ENCODE assay signal across 1 cellular context in the genomic region with DNA sequence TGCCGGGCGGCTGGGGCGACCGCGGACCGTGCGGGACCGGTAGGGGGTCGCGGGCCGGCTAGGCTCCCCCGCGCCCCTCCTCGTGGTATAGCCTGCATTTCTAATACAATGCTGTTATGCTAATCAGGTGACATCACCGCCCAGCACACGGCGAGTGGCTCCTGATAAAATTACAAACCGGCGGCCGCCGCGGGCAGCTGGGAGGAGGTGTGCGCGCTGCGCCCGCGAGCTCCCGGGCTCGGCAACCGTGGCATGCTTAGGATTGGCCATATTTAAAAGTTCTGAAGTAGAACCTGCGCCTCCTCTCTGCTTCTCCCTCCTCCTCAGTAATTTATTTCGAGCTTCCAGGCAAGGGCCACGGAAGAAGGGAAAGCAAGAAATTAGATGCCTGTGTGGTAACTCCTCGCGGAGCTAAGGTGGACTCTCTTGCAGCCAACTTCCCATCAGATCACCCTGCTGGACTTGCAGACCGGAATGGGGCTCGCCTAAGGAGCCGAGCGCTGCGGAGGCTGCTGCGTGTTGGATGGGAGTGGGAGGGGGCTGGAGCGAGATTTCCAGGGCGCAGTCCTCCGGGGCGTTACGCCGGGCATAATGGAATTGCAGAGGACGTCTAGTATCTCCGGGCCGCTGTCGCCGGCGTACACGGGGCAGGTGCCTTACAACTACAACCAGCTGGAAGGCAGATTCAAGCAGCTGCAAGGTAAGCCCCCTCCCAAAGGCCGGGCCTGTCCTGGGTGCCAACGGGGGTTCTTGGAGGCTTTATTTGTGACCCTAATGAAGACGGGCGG.
TF ChIP-seq lines count a peak whose summit lies in the region.

No MANE protein-coding gene starts in this region.

TF ChIP-seq in K562, 482 proteins besides CTCF, POLR2A, EP300 and RAD21 (continued from another document and continues in another):
- TF ChIP-seq, protein P1, sequence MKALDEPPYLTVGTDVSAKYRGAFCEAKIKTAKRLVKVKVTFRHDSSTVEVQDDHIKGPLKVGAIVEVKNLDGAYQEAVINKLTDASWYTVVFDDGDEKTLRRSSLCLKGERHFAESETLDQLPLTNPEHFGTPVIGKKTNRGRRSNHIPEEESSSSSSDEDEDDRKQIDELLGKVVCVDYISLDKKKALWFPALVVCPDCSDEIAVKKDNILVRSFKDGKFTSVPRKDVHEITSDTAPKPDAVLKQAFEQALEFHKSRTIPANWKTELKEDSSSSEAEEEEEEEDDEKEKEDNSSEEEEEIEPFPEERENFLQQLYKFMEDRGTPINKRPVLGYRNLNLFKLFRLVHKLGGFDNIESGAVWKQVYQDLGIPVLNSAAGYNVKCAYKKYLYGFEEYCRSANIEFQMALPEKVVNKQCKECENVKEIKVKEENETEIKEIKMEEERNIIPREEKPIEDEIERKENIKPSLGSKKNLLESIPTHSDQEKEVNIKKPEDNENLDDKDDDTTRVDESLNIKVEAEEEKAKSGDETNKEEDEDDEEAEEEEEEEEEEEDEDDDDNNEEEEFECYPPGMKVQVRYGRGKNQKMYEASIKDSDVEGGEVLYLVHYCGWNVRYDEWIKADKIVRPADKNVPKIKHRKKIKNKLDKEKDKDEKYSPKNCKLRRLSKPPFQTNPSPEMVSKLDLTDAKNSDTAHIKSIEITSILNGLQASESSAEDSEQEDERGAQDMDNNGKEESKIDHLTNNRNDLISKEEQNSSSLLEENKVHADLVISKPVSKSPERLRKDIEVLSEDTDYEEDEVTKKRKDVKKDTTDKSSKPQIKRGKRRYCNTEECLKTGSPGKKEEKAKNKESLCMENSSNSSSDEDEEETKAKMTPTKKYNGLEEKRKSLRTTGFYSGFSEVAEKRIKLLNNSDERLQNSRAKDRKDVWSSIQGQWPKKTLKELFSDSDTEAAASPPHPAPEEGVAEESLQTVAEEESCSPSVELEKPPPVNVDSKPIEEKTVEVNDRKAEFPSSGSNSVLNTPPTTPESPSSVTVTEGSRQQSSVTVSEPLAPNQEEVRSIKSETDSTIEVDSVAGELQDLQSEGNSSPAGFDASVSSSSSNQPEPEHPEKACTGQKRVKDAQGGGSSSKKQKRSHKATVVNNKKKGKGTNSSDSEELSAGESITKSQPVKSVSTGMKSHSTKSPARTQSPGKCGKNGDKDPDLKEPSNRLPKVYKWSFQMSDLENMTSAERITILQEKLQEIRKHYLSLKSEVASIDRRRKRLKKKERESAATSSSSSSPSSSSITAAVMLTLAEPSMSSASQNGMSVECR (CRISPR knock-in tag; IDR thresholded peaks at IDR 0.05): peak; percentile 54; the same call in 1 of the 2 replicates
- peak; percentile 41; the same call in 1 of the 2 replicates for TF ChIP-seq SMARCE1 (IDR thresholded peaks at IDR 0.05)
- no peak for TF ChIP-seq ZNF764 (CRISPR knock-in tag; IDR thresholded peaks at IDR 0.05; ENCODE audit: low read depth)
- TF ChIP-seq, protein P2, sequence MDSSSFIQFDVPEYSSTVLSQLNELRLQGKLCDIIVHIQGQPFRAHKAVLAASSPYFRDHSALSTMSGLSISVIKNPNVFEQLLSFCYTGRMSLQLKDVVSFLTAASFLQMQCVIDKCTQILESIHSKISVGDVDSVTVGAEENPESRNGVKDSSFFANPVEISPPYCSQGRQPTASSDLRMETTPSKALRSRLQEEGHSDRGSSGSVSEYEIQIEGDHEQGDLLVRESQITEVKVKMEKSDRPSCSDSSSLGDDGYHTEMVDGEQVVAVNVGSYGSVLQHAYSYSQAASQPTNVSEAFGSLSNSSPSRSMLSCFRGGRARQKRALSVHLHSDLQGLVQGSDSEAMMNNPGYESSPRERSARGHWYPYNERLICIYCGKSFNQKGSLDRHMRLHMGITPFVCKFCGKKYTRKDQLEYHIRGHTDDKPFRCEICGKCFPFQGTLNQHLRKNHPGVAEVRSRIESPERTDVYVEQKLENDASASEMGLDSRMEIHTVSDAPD (CRISPR knock-in tag; IDR thresholded peaks at IDR 0.05): no peak
- TF ChIP-seq, protein P3, sequence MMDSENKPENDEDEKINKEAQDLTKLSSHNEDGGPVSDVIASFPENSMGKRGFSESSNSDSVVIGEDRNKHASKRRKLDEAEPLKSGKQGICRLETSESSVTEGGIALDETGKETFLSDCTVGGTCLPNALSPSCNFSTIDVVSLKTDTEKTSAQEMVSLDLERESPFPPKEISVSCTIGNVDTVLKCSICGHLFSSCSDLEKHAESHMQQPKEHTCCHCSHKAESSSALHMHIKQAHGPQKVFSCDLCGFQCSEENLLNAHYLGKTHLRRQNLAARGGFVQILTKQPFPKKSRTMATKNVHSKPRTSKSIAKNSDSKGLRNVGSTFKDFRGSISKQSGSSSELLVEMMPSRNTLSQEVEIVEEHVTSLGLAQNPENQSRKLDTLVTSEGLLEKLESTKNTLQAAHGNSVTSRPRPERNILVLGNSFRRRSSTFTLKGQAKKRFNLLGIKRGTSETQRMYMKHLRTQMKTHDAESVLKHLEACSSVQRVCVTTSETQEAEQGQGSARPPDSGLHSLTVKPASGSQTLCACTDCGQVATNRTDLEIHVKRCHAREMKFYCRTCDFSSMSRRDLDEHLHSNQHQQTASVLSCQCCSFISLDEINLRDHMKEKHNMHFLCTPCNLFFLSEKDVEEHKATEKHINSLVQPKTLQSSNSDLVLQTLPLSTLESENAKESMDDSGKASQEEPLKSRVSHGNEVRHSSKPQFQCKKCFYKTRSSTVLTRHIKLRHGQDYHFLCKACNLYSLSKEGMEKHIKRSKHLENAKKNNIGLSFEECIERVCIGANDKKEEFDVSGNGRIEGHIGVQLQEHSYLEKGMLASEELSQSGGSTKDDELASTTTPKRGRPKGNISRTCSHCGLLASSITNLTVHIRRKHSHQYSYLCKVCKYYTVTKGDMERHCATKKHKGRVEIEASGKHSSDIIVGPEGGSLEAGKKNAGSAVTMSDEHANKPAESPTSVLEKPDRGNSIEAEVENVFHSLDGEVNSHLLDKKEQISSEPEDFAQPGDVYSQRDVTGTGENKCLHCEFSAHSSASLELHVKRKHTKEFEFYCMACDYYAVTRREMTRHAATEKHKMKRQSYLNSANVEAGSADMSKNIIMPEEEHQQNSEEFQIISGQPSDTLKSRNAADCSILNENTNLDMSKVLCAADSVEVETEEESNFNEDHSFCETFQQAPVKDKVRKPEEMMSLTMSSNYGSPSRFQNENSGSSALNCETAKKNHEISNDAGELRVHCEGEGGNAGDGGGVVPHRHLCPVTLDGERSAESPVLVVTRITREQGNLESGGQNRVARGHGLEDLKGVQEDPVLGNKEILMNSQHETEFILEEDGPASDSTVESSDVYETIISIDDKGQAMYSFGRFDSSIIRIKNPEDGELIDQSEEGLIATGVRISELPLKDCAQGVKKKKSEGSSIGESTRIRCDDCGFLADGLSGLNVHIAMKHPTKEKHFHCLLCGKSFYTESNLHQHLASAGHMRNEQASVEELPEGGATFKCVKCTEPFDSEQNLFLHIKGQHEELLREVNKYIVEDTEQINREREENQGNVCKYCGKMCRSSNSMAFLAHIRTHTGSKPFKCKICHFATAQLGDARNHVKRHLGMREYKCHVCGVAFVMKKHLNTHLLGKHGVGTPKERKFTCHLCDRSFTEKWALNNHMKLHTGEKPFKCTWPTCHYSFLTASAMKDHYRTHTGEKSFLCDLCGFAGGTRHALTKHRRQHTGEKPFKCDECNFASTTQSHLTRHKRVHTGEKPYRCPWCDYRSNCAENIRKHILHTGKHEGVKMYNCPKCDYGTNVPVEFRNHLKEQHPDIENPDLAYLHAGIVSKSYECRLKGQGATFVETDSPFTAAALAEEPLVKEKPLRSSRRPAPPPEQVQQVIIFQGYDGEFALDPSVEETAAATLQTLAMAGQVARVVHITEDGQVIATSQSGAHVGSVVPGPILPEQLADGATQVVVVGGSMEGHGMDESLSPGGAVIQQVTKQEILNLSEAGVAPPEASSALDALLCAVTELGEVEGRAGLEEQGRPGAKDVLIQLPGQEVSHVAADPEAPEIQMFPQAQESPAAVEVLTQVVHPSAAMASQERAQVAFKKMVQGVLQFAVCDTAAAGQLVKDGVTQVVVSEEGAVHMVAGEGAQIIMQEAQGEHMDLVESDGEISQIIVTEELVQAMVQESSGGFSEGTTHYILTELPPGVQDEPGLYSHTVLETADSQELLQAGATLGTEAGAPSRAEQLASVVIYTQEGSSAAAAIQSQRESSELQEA (IDR thresholded peaks at IDR 0.05; ENCODE audit: low read depth): no peak
- no peak for TF ChIP-seq GATA2 (CRISPR knock-in tag; IDR thresholded peaks at IDR 0.05)
- no peak for TF ChIP-seq TBL1XR1 (IDR thresholded peaks at IDR 0.05; ENCODE audit: low read length in 2 of 2)
- no peak for TF ChIP-seq RBM17 (IDR thresholded peaks at IDR 0.05; ENCODE audit: borderline replicate concordance, low read depth, low read length)
- TF ChIP-seq ZNF12 (CRISPR knock-in tag; IDR thresholded peaks at IDR 0.05): no peak
- no peak for TF ChIP-seq ZBTB1 (CRISPR knock-in tag; IDR thresholded peaks at IDR 0.05; ENCODE audit: borderline replicate concordance, low read depth)
- no peak for TF ChIP-seq ZNF695 (CRISPR knock-in tag; IDR thresholded peaks at IDR 0.05)
- no peak for TF ChIP-seq SPI1 (IDR thresholded peaks at IDR 0.05; ENCODE audit: borderline replicate concordance, low read depth, low read length)
- TF ChIP-seq, protein P4, sequence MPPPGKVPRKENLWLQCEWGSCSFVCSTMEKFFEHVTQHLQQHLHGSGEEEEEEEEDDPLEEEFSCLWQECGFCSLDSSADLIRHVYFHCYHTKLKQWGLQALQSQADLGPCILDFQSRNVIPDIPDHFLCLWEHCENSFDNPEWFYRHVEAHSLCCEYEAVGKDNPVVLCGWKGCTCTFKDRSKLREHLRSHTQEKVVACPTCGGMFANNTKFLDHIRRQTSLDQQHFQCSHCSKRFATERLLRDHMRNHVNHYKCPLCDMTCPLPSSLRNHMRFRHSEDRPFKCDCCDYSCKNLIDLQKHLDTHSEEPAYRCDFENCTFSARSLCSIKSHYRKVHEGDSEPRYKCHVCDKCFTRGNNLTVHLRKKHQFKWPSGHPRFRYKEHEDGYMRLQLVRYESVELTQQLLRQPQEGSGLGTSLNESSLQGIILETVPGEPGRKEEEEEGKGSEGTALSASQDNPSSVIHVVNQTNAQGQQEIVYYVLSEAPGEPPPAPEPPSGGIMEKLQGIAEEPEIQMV (tag; conservative IDR thresholded peaks at IDR 0.05; ENCODE audit: low read depth): no peak
- no peak for TF ChIP-seq ZNF75A (CRISPR knock-in tag; IDR thresholded peaks at IDR 0.05)
- no peak for TF ChIP-seq SMAD3 (CRISPR knock-in tag; conservative IDR thresholded peaks at IDR 0.05)
- TF ChIP-seq FUS (optimal IDR thresholded peaks at IDR 0.05; ENCODE audit: low read depth, low read length): no peak
- TF ChIP-seq ZNF224 (CRISPR knock-in tag; IDR thresholded peaks at IDR 0.05): 0 out of 2 replicates have a peak, but pooled peaks have one; percentile 33
- TF ChIP-seq SMAD4 (CRISPR knock-in tag; conservative IDR thresholded peaks at IDR 0.05): no peak
- TF ChIP-seq, protein P5, sequence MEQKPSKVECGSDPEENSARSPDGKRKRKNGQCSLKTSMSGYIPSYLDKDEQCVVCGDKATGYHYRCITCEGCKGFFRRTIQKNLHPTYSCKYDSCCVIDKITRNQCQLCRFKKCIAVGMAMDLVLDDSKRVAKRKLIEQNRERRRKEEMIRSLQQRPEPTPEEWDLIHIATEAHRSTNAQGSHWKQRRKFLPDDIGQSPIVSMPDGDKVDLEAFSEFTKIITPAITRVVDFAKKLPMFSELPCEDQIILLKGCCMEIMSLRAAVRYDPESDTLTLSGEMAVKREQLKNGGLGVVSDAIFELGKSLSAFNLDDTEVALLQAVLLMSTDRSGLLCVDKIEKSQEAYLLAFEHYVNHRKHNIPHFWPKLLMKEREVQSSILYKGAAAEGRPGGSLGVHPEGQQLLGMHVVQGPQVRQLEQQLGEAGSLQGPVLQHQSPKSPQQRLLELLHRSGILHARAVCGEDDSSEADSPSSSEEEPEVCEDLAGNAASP (IDR thresholded peaks at IDR 0.05): no peak
- no peak for TF ChIP-seq NFE2 (IDR thresholded peaks at IDR 0.05; ENCODE audit: low read depth)
- TF ChIP-seq, protein P6, sequence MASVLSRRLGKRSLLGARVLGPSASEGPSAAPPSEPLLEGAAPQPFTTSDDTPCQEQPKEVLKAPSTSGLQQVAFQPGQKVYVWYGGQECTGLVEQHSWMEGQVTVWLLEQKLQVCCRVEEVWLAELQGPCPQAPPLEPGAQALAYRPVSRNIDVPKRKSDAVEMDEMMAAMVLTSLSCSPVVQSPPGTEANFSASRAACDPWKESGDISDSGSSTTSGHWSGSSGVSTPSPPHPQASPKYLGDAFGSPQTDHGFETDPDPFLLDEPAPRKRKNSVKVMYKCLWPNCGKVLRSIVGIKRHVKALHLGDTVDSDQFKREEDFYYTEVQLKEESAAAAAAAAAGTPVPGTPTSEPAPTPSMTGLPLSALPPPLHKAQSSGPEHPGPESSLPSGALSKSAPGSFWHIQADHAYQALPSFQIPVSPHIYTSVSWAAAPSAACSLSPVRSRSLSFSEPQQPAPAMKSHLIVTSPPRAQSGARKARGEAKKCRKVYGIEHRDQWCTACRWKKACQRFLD (CRISPR knock-in tag; IDR thresholded peaks at IDR 0.05): peak; percentile 87
- TF ChIP-seq ADNP (tag; IDR thresholded peaks at IDR 0.05): no peak
- TF ChIP-seq HMG20A (CRISPR knock-in tag; conservative IDR thresholded peaks at IDR 0.05): no peak
- TF ChIP-seq IRF2 (CRISPR knock-in tag; IDR thresholded peaks at IDR 0.05): no peak
- TF ChIP-seq NONO (IDR thresholded peaks at IDR 0.05; ENCODE audit: low read depth in 2 of 2, low read length in 1 of 2): no peak
- no peak for TF ChIP-seq RFX1 (IDR thresholded peaks at IDR 0.05)
- no peak for TF ChIP-seq HDAC3 (IDR thresholded peaks at IDR 0.05; ENCODE audit: borderline replicate concordance, partially characterized antibody)
- TF ChIP-seq HDAC2 (IDR thresholded peaks at IDR 0.05): peak; percentile 23; the same call in 1 of the 2 replicates
- TF ChIP-seq NR2C1 (IDR thresholded peaks at IDR 0.05): no peak
- no peak for TF ChIP-seq NR2C1 (tag; IDR thresholded peaks at IDR 0.05)
- no peak for TF ChIP-seq NR4A1 (CRISPR knock-in tag; IDR thresholded peaks at IDR 0.05)
- no peak for TF ChIP-seq NR4A1 (tag; IDR thresholded peaks at IDR 0.05)
- TF ChIP-seq, protein P7, sequence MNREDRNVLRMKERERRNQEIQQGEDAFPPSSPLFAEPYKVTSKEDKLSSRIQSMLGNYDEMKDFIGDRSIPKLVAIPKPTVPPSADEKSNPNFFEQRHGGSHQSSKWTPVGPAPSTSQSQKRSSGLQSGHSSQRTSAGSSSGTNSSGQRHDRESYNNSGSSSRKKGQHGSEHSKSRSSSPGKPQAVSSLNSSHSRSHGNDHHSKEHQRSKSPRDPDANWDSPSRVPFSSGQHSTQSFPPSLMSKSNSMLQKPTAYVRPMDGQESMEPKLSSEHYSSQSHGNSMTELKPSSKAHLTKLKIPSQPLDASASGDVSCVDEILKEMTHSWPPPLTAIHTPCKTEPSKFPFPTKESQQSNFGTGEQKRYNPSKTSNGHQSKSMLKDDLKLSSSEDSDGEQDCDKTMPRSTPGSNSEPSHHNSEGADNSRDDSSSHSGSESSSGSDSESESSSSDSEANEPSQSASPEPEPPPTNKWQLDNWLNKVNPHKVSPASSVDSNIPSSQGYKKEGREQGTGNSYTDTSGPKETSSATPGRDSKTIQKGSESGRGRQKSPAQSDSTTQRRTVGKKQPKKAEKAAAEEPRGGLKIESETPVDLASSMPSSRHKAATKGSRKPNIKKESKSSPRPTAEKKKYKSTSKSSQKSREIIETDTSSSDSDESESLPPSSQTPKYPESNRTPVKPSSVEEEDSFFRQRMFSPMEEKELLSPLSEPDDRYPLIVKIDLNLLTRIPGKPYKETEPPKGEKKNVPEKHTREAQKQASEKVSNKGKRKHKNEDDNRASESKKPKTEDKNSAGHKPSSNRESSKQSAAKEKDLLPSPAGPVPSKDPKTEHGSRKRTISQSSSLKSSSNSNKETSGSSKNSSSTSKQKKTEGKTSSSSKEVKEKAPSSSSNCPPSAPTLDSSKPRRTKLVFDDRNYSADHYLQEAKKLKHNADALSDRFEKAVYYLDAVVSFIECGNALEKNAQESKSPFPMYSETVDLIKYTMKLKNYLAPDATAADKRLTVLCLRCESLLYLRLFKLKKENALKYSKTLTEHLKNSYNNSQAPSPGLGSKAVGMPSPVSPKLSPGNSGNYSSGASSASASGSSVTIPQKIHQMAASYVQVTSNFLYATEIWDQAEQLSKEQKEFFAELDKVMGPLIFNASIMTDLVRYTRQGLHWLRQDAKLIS (CRISPR knock-in tag; IDR thresholded peaks at IDR 0.05): peak; percentile 69; the same call in 1 of the 2 replicates
- TF ChIP-seq LARP7 (IDR thresholded peaks at IDR 0.05): no peak
- TF ChIP-seq BRF1 (IDR thresholded peaks at IDR 0.05; ENCODE audit: borderline replicate concordance, extremely low read depth, insufficient read length): no peak
